Comparison of ENCODE assay signal across 11 cellular contexts in the genomic region with DNA sequence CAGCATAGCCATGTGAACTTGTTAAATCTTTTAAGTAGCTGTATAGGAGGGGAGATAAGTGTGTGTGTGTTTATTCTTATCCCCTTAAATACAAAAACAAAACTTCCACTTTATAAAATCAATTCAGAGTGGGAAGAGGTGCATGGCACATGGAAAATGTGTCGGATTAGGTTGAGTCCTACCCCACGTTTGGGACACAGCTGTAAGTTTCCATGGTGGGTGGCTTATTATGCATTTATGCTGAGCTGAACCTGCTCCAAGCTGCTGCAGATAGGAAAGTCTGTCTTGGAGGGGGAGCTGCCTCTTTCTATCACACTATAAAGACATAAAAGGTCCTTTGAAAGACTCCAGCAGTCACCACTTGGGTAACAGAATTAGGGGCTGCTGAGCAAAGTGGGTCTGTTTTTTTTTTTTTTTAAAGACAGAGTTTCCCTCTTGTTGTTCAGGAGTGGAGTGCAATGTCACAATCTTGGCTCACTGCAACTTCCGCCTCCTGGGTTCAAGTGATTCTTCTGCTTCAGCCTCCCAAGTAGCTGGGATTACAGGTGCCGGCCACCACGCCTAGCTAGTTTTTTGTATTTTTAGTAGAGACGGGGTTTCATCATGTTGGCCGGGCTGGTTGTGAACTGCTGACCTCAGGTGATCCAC. TPM values are rescaled to one million over a fixed set of nuclear protein-coding genes. Genes with fewer than 3 reads are reported as not detected.
DNase-seq lines count a peak whose midpoint lies in the region; ATAC-seq and TF ChIP-seq lines count a peak whose summit lies in the region.
"Had no signal": no experiment of that assay in that cellular context is flagged by ENCODE, and none has a peak within 500 bp of the region (broad histone marks: within the 10 kb centered on the region; RNA-seq: fewer than 3 reads in every experiment).

No MANE protein-coding gene starts in this region.

- intact Hi-C loops in body of pancreas (cut with DNase I), result no loop called here
- intact Hi-C loops in lower lobe of right lung (cut with DNase I), result no loop called here

- TF ChIP-seq POLR2A in body of pancreas (IDR thresholded peaks at IDR 0.05), result no peak

- H3K27me3 Mint-ChIP-seq in HFFc6 (ENCODE audit: insufficient read depth), result peaks cover 15% of the 10 kb centered on the region

- no peak for ATAC-seq in body of pancreas
- no peak for ATAC-seq in lower lobe of right lung
- ATAC-seq in stimulated activated effector memory CD8-positive, alpha-beta T cell treated with anti-CD3 and anti-CD28 coated beads, Interleukin-12 subunit alpha, Interleukin-12 subunit beta, amount 100 ng/mL, for 72 hours, result no peak
- ATAC-seq in HG03108 (IDR thresholded peaks at IDR 0.05; ENCODE audit: unreplicated experiment), result no peak

- WGBS in body of pancreas, 2 donors, result 34 to 68% methylated on average over 2 to 7 of the region's 7 CpGs

- H3K4me1 Mint-ChIP-seq in HFFc6 (ENCODE audit: low read depth), result peaks cover 97% of the 10 kb centered on the region
- peaks cover 79% of the 10 kb centered on the region for H3K4me1 Mint-ChIP-seq in stimulated activated effector memory CD8-positive, alpha-beta T cell treated with anti-CD3 and anti-CD28 coated beads, Interleukin-12 subunit alpha, Interleukin-12 subunit beta, amount 100 ng/mL, for 72 hours

- DNase-seq in HFFc6, result no peak
- DNase-seq in body of pancreas, result no peak
- DNase-seq in lower lobe of right lung, result no peak
- no peak for DNase-seq in stimulated activated effector memory CD8-positive, alpha-beta T cell treated with anti-CD3 and anti-CD28 coated beads, Interleukin-12 subunit alpha, Interleukin-12 subunit beta, amount 100 ng/mL, for 72 hours (ENCODE audit: low spot score in 2 of 2)
- no peak for DNase-seq in NOMO-1 treated with DMSO at 0.1 percent for 48 hours (lab: John Stamatoyannopoulos, UW; ENCODE audit: unreplicated experiment)
- no peak for DNase-seq in NCI-H2196 (lab: John Stamatoyannopoulos, UW; ENCODE audit: unreplicated experiment)
- DNase-seq in LoVo (ENCODE audit: low spot score), result no peak
- DNase-seq: DMS153, NCI-H187 treated with DMSO at 0.1 percent for 48 hours, SJCRH30 had no signal

- no peaks in the 10 kb centered on the region for H3K9me3 Mint-ChIP-seq in HFFc6
- H3K9me3 Mint-ChIP-seq in stimulated activated effector memory CD8-positive, alpha-beta T cell treated with anti-CD3 and anti-CD28 coated beads, Interleukin-12 subunit alpha, Interleukin-12 subunit beta, amount 100 ng/mL, for 72 hours, result no peaks in the 10 kb centered on the region

- no peaks in the 10 kb centered on the region for H3K36me3 ChIP-seq in body of pancreas (replicated peaks in 1 of 2; ENCODE audit: insufficient read depth in 1 of 2, low read depth in 2 of 2)
- peaks cover 8% of the 10 kb centered on the region for H3K36me3 ChIP-seq in lower lobe of right lung

- TF ChIP-seq CTCF in HFFc6 (IDR thresholded peaks at IDR 0.05) (no peak), body of pancreas (IDR thresholded peaks at IDR 0.05) (no peak), lower lobe of right lung (IDR thresholded peaks at IDR 0.05) (no peak)

- no peak overlapping the region for H3K4me3 ChIP-seq in body of pancreas
- H3K4me3 ChIP-seq in lower lobe of right lung, result no peak overlapping the region
- H3K4me3 ChIP-seq: SJCRH30 had no signal

- H3K9me3 ChIP-seq in body of pancreas (no peaks in the 10 kb centered on the region), lower lobe of right lung (no peaks in the 10 kb centered on the region)
- H3K9me3 ChIP-seq: SJCRH30 had no signal

- H3K4me1 ChIP-seq in body of pancreas (peaks cover 100% of the 10 kb centered on the region), lower lobe of right lung (peaks cover 100% of the 10 kb centered on the region)

- H3K27ac ChIP-seq in body of pancreas, result peak overlapping the region; percentile 75 to 98 (median 94)
- H3K27ac ChIP-seq in lower lobe of right lung, result peak overlapping the region; percentile 85
- H3K27ac ChIP-seq: SJCRH30 had no signal

- H3K27me3 ChIP-seq in body of pancreas (no peaks in the 10 kb centered on the region), lower lobe of right lung (ENCODE audit: low read depth) (no peaks in the 10 kb centered on the region)
- H3K27me3 ChIP-seq: SJCRH30 had no signal

- peak overlapping the region; percentile 80 for H3K27ac Mint-ChIP-seq in HFFc6
- peak overlapping the region; percentile 61 for H3K27ac Mint-ChIP-seq in stimulated activated effector memory CD8-positive, alpha-beta T cell treated with anti-CD3 and anti-CD28 coated beads, Interleukin-12 subunit alpha, Interleukin-12 subunit beta, amount 100 ng/mL, for 72 hours

- H3K4me3 Mint-ChIP-seq in HFFc6, result peak overlapping the region; percentile 27
- H3K4me3 Mint-ChIP-seq in stimulated activated effector memory CD8-positive, alpha-beta T cell treated with anti-CD3 and anti-CD28 coated beads, Interleukin-12 subunit alpha, Interleukin-12 subunit beta, amount 100 ng/mL, for 72 hours, result no peak overlapping the region

- H3K36me3 Mint-ChIP-seq in HFFc6 (ENCODE audit: low read depth), result peaks cover 37% of the 10 kb centered on the region
- H3K36me3 Mint-ChIP-seq in stimulated activated effector memory CD8-positive, alpha-beta T cell treated with anti-CD3 and anti-CD28 coated beads, Interleukin-12 subunit alpha, Interleukin-12 subunit beta, amount 100 ng/mL, for 72 hours, result peaks cover 61% of the 10 kb centered on the region

RNA-seq across cellular contexts. Expression of a gene that starts 15.2 kb away (rescaled TPM):
- 1,000 to 10,000 TPM in 5 of 6 experiments, 100 to 1,000 TPM in 1; 972 to 1,299 (median 1,250) TPM for total RNA-seq in HFFc6 (2021; fragmentation: NEBNext Ultra II Directional; extraction: Animal tissue kit (Norgen Biotek cat#: 25700))
- 100 to 1,000 TPM; 143 to 148 TPM for total RNA-seq in body of pancreas
- 454 TPM for total RNA-seq in lower lobe of right lung

RNA-seq across cellular contexts. Expression of a gene that starts 43.6 kb away (rescaled TPM):
- total RNA-seq in HFFc6 (2021; fragmentation: NEBNext Ultra II Directional; extraction: Animal tissue kit (Norgen Biotek cat#: 25700)), result 100 to 1,000 TPM; 227 to 241 (median 238) TPM
- 100 to 1,000 TPM; 108 to 169 TPM for total RNA-seq in body of pancreas
- total RNA-seq in lower lobe of right lung, result 229 TPM

RNA-seq across cellular contexts. Expression of a gene that starts 44.9 kb away (rescaled TPM):
- total RNA-seq in HFFc6 (2021; fragmentation: NEBNext Ultra II Directional; extraction: Animal tissue kit (Norgen Biotek cat#: 25700)), result under 1 TPM in 3 of 6 experiments, not detected in 3; 0.27 to 0.74 (median 0.28) TPM
- total RNA-seq in body of pancreas, result 1 to 10 TPM; 2.0 to 2.9 TPM
- 11.4 TPM for total RNA-seq in lower lobe of right lung
